In genomic region chr13:67048084-67048792, GRCh38 we compare ENCODE assay signal across 1 cellular context.
TF ChIP-seq lines count a peak whose summit lies in the region.

No MANE protein-coding gene starts in this region.

TF ChIP-seq in SK-N-SH treated with all-trans-retinoic acid at 6 μM for 48 hours, 23 proteins besides CTCF, POLR2A, EP300 and RAD21 (continued from another document):
- TF ChIP-seq, protein P1, sequence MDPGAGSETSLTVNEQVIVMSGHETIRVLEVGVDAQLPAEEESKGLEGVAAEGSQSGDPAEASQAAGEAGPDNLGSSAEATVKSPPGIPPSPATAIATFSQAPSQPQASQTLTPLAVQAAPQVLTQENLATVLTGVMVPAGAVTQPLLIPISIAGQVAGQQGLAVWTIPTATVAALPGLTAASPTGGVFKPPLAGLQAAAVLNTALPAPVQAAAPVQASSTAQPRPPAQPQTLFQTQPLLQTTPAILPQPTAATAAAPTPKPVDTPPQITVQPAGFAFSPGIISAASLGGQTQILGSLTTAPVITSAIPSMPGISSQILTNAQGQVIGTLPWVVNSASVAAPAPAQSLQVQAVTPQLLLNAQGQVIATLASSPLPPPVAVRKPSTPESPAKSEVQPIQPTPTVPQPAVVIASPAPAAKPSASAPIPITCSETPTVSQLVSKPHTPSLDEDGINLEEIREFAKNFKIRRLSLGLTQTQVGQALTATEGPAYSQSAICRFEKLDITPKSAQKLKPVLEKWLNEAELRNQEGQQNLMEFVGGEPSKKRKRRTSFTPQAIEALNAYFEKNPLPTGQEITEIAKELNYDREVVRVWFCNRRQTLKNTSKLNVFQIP (CRISPR knock-in tag; IDR thresholded peaks at IDR 0.05; ENCODE audit: borderline replicate concordance, low read depth): no peak
- TF ChIP-seq ZNF70 (CRISPR knock-in tag; IDR thresholded peaks at IDR 0.05) (no peak), ZNF565 (CRISPR knock-in tag; conservative IDR thresholded peaks at IDR 0.05; ENCODE audit: low read depth) (no peak), OSR1 (CRISPR knock-in tag; IDR thresholded peaks at IDR 0.05) (no peak), ZFP30 (CRISPR knock-in tag; IDR thresholded peaks at IDR 0.05) (no peak), BACH2 (CRISPR knock-in tag; IDR thresholded peaks at IDR 0.05; ENCODE audit: borderline replicate concordance) (no peak), ZC3H10 (CRISPR knock-in tag; IDR thresholded peaks at IDR 0.05) (no peak)
TF ChIP-seq in SK-N-SH treated with all-trans-retinoic acid at 6 μM for 48 hours: peak in this region for 0.
